Comparison of ENCODE assay signal across 16 cellular contexts in genomic region chr1:27358038-27358927, GRCh38. TPM values are rescaled to one million over a fixed set of nuclear protein-coding genes. Genes with fewer than 3 reads are reported as not detected.
DNase-seq lines count a peak whose midpoint lies in the region; ATAC-seq and TF ChIP-seq lines count a peak whose summit lies in the region.
"Had no signal": no experiment of that assay in that cellular context is flagged by ENCODE, and none has a peak within 500 bp of the region (broad histone marks: within the 10 kb centered on the region; RNA-seq: fewer than 3 reads in every experiment).

No MANE protein-coding gene starts in this region.

- H2BK120ac ChIP-seq in IMR-90 (ENCODE audit: low read depth, low read length) = no peak overlapping the region

- H2AK9ac ChIP-seq in IMR-90 (replicated peaks; ENCODE audit: low read depth, low read length, poor library complexity) = peak overlapping the region; percentile 55

- H2AK5ac ChIP-seq in IMR-90 (ENCODE audit: low read depth, low read length) = no peak overlapping the region

- H3K27me3 ChIP-seq in IMR-90 (ENCODE audit: control insufficient read depth, insufficient read depth, low read length) = no peaks in the 10 kb centered on the region
- H3K27me3 ChIP-seq: BE2C, upper lobe of right lung had no signal

- H3K9ac ChIP-seq in IMR-90 (ENCODE audit: low read depth, low read length) = no peak overlapping the region

- H4K20me1 ChIP-seq in IMR-90 (ENCODE audit: insufficient read depth, low read length) = no peaks in the 10 kb centered on the region

- 99% methylated on average over 10 of the region's 21 CpGs; no CpG with 5 or more reads in 1 of the 2 experiments for WGBS in IMR-90 (ENCODE audit: extremely low coverage in 2 of 2, insufficient read length in 1 of 2), 2 experiments

- H3K9me3 Mint-ChIP-seq in activated CD4-positive, alpha-beta T cell treated with anti-CD3 and anti-CD28 coated beads for 36 hours (ENCODE audit: low read depth) = no peaks in the 10 kb centered on the region
- H3K9me3 Mint-ChIP-seq in activated CD4-positive, alpha-beta memory T cell treated with anti-CD3 and anti-CD28 coated beads, Interleukin-2, amount 10 ng/mL, durations not matched to agents 7 days and 5 days = no peaks in the 10 kb centered on the region
- H3K9me3 Mint-ChIP-seq in natural killer cell treated with Interleukin-12 subunit alpha and Interleukin-12 subunit beta and Interleukin-15 and Interleukin-18, amount 100 ng/mL, for 72 hours = no peaks in the 10 kb centered on the region
- H3K9me3 Mint-ChIP-seq: HFFc6 had no signal

- no peaks in the 10 kb centered on the region for H3K79me1 ChIP-seq in IMR-90 (ENCODE audit: low read depth in 1 of 2, low read length in 2 of 2)

- H3K4me3 ChIP-seq in IMR-90 (ENCODE audit: insufficient read depth, low read depth, low read length) = no peak overlapping the region
- H3K4me3 ChIP-seq: upper lobe of right lung had no signal

- no peak overlapping the region for H3K23ac ChIP-seq in IMR-90 (ENCODE audit: low read depth, low read length)

- DNase-seq in activated CD4-positive, alpha-beta T cell treated with anti-CD3 and anti-CD28 coated beads for 36 hours = no peak
- no peak for DNase-seq in activated CD4-positive, alpha-beta T cell treated with anti-CD3 and anti-CD28 coated beads for 48 hours
- no peak for DNase-seq in IMR-90
- DNase-seq in activated CD4-positive, alpha-beta memory T cell treated with anti-CD3 and anti-CD28 coated beads, Interleukin-2, amount 10 ng/mL, durations not matched to agents 7 days and 5 days = no peak
- DNase-seq in natural killer cell treated with Interleukin-12 subunit alpha and Interleukin-12 subunit beta and Interleukin-15 and Interleukin-18, amount 100 ng/mL, for 72 hours (ENCODE audit: low spot score) = no peak
- DNase-seq in Right ventricle myocardium inferior (ENCODE audit: missing footprints) = no peak
- DNase-seq in activated naive CD4-positive, alpha-beta T cell (lab: John Stamatoyannopoulos, UW) = no peak
- DNase-seq: HFFc6; mammary epithelial cell; NCI-H1048; NCI-H2029; NK-92 treated with Interleukin-12 subunit alpha and Interleukin-12 subunit beta, amount 100 ng/mL, for 24 hours had no signal

- no peak overlapping the region for H4K5ac ChIP-seq in IMR-90 (ENCODE audit: low read depth, low read length)

- no peak for ATAC-seq in activated CD4-positive, alpha-beta T cell treated with anti-CD3 and anti-CD28 coated beads for 36 hours
- ATAC-seq in IMR-90 (ENCODE audit: low read depth) = no peak
- ATAC-seq in natural killer cell treated with Interleukin-12 subunit alpha and Interleukin-12 subunit beta and Interleukin-15 and Interleukin-18, amount 100 ng/mL, for 72 hours = no peak
- no peak for ATAC-seq in HG02623 (IDR thresholded peaks at IDR 0.05; ENCODE audit: unreplicated experiment)
- ATAC-seq in Right ventricle myocardium inferior = no peak

- H3K27ac Mint-ChIP-seq in activated CD4-positive, alpha-beta T cell treated with anti-CD3 and anti-CD28 coated beads for 36 hours = no peak overlapping the region
- no peak overlapping the region for H3K27ac Mint-ChIP-seq in activated CD4-positive, alpha-beta memory T cell treated with anti-CD3 and anti-CD28 coated beads, Interleukin-2, amount 10 ng/mL, durations not matched to agents 7 days and 5 days
- peak overlapping the region; percentile 16 to 67 for H3K27ac Mint-ChIP-seq in natural killer cell treated with Interleukin-12 subunit alpha and Interleukin-12 subunit beta and Interleukin-15 and Interleukin-18, amount 100 ng/mL, for 72 hours
- H3K27ac Mint-ChIP-seq: HFFc6 had no signal

- no peak overlapping the region for H3K4ac ChIP-seq in IMR-90 (ENCODE audit: low read depth, low read length)

- TF ChIP-seq POLR2A in IMR-90 (IDR thresholded peaks at IDR 0.05; ENCODE audit: low read depth, low read length) = no peak

- H3K4me1 Mint-ChIP-seq in activated CD4-positive, alpha-beta T cell treated with anti-CD3 and anti-CD28 coated beads for 36 hours = peaks cover 40% of the 10 kb centered on the region
- H3K4me1 Mint-ChIP-seq in activated CD4-positive, alpha-beta memory T cell treated with anti-CD3 and anti-CD28 coated beads, Interleukin-2, amount 10 ng/mL, durations not matched to agents 7 days and 5 days = peaks cover 50% of the 10 kb centered on the region
- H3K4me1 Mint-ChIP-seq in natural killer cell treated with Interleukin-12 subunit alpha and Interleukin-12 subunit beta and Interleukin-15 and Interleukin-18, amount 100 ng/mL, for 72 hours (ENCODE audit: low read depth in 2 of 2) = peaks cover 29 to 30% of the 10 kb centered on the region in 2 donors

- no peak overlapping the region for H3K4me2 ChIP-seq in IMR-90 (ENCODE audit: low read depth, low read length)

- H4K8ac ChIP-seq in IMR-90 (ENCODE audit: low read depth in 2 of 2, low read length in 2 of 2) = no peak overlapping the region

- H3K18ac ChIP-seq in IMR-90 (ENCODE audit: low read depth, low read length) = no peak overlapping the region

- H3K27me3 Mint-ChIP-seq in activated CD4-positive, alpha-beta T cell treated with anti-CD3 and anti-CD28 coated beads for 36 hours = no peaks in the 10 kb centered on the region
- H3K27me3 Mint-ChIP-seq in activated CD4-positive, alpha-beta memory T cell treated with anti-CD3 and anti-CD28 coated beads, Interleukin-2, amount 10 ng/mL, durations not matched to agents 7 days and 5 days = peaks cover 8% of the 10 kb centered on the region
- H3K27me3 Mint-ChIP-seq in natural killer cell treated with Interleukin-12 subunit alpha and Interleukin-12 subunit beta and Interleukin-15 and Interleukin-18, amount 100 ng/mL, for 72 hours = no peaks in the 10 kb centered on the region

- H2AFZ ChIP-seq in IMR-90 (replicated peaks; ENCODE audit: low read length, poor library complexity) = no peak overlapping the region

- H4K91ac ChIP-seq in IMR-90 (ENCODE audit: insufficient read depth, low read depth, low read length) = no peak overlapping the region

- no TSS peak for BruUV-seq in IMR-90 (replicated peaks; lab: Mats Ljungman, UMichigan)

- H3K4me3 Mint-ChIP-seq in activated CD4-positive, alpha-beta T cell treated with anti-CD3 and anti-CD28 coated beads for 36 hours = peak overlapping the region; percentile 64
- H3K4me3 Mint-ChIP-seq in activated CD4-positive, alpha-beta memory T cell treated with anti-CD3 and anti-CD28 coated beads, Interleukin-2, amount 10 ng/mL, durations not matched to agents 7 days and 5 days = peak overlapping the region; percentile 66
- H3K4me3 Mint-ChIP-seq in natural killer cell treated with Interleukin-12 subunit alpha and Interleukin-12 subunit beta and Interleukin-15 and Interleukin-18, amount 100 ng/mL, for 72 hours = peak overlapping the region; percentile 66
- H3K4me3 Mint-ChIP-seq: HFFc6 had no signal

- H3K14ac ChIP-seq in IMR-90 (replicated peaks; ENCODE audit: low read depth, low read length) = no peak overlapping the region

- H2BK20ac ChIP-seq in IMR-90 (ENCODE audit: low read depth, low read length) = no peak overlapping the region

- no peak overlapping the region for H3K56ac ChIP-seq in IMR-90 (ENCODE audit: extremely low read depth, insufficient read depth, low read length)

- H3K36me3 Mint-ChIP-seq in activated CD4-positive, alpha-beta T cell treated with anti-CD3 and anti-CD28 coated beads for 36 hours (ENCODE audit: low read depth) = peaks cover 2% of the 10 kb centered on the region
- H3K36me3 Mint-ChIP-seq in activated CD4-positive, alpha-beta memory T cell treated with anti-CD3 and anti-CD28 coated beads, Interleukin-2, amount 10 ng/mL, durations not matched to agents 7 days and 5 days (ENCODE audit: low read depth) = no peaks in the 10 kb centered on the region
- H3K36me3 Mint-ChIP-seq in natural killer cell treated with Interleukin-12 subunit alpha and Interleukin-12 subunit beta and Interleukin-15 and Interleukin-18, amount 100 ng/mL, for 72 hours = no peaks in the 10 kb centered on the region

- dilution Hi-C loops in IMR-90 (cut with HindIII; ENCODE audit: low sequenced_read_pairs, unreplicated experiment) = no loop called here

- TF ChIP-seq CTCF in IMR-90 (conservative IDR thresholded peaks at IDR 0.05; ENCODE audit: low read depth, low read length) = no peak

- H3K36me3 ChIP-seq in IMR-90 (ENCODE audit: control insufficient read depth, insufficient read depth, low read length) = peaks cover 49% of the 10 kb centered on the region
- H3K36me3 ChIP-seq: BE2C had no signal

- CTCF ChIA-PET in activated CD4-positive, alpha-beta T cell treated with anti-CD3 and anti-CD28 coated beads for 36 hours (lab: Charles Lee) = interaction anchor here (0.6 to 3.8 kb wide), 24 partner anchors 8 to 360 kb away, joined by 3 to 28 read pairs (median 4); partner anchors contain the start of genes CD164L2, MAP3K6 and SYTL1
- CTCF ChIA-PET in IMR-90 (lab: Yijun Ruan, JAX) = interaction anchor here (0.6 to 1.6 kb wide), 5 partner anchors 26 to 755 kb away, joined by 3 to 7 read pairs (median 6); no protein-coding TSS in a partner anchor
- CTCF ChIA-PET in activated CD4-positive, alpha-beta memory T cell treated with anti-CD3 and anti-CD28 coated beads, Interleukin-2, amount 10 ng/mL, durations not matched to agents 7 days and 5 days (lab: Charles Lee) = interaction anchor here (0.7 to 3.1 kb wide), 20 partner anchors 8 to 644 kb away, joined by 3 to 36 read pairs (median 8); partner anchors contain the start of genes MAP3K6, SYTL1 and TMEM222

- H3K9me1 ChIP-seq in IMR-90 (ENCODE audit: insufficient read depth, low read length) = no peaks in the 10 kb centered on the region

- no peaks in the 10 kb centered on the region for H3K9me3 ChIP-seq in IMR-90 (ENCODE audit: control insufficient read depth, insufficient read depth, low read length)
- H3K9me3 ChIP-seq: BE2C, upper lobe of right lung had no signal

- H2BK5ac ChIP-seq in IMR-90 (ENCODE audit: low read depth, low read length, poor library complexity, severe bottlenecking) = no peak overlapping the region

- H2BK15ac ChIP-seq in IMR-90 (ENCODE audit: low read depth, low read length) = no peak overlapping the region

- TF ChIP-seq RAD21 in IMR-90 (IDR thresholded peaks at IDR 0.05; ENCODE audit: low read length) = no peak

- no peaks in the 10 kb centered on the region for H3K4me1 ChIP-seq in IMR-90 (ENCODE audit: control insufficient read depth, insufficient read depth, low read length)
- H3K4me1 ChIP-seq: BE2C, upper lobe of right lung had no signal

- H3K27ac ChIP-seq in IMR-90 (ENCODE audit: insufficient read depth, low read length) = no peak overlapping the region
- H3K27ac ChIP-seq: upper lobe of right lung had no signal

- in situ Hi-C loops in IMR-90 (cut with MboI; ENCODE audit: low sequenced_read_pairs) = no loop called here

- intact Hi-C loops in activated CD4-positive, alpha-beta T cell treated with anti-CD3 and anti-CD28 coated beads for 36 hours (cut with DNase I, micrococcal nuclease) = no loop called here
- intact Hi-C loops in IMR-90 (cut with micrococcal nuclease) (no loop called here), Right ventricle myocardium inferior (cut with DNase I) (loop anchor here (5.0 kb wide), 1 partner anchor 34 kb away; the partner anchor contains the start of gene GPR3)

- POLR2A ChIA-PET in activated CD4-positive, alpha-beta T cell treated with anti-CD3 and anti-CD28 coated beads for 36 hours (lab: Charles Lee) = interaction anchor here (1.0 kb wide), 1 partner anchor 13 kb away, joined by 3 read pairs; no protein-coding TSS in a partner anchor
- POLR2A ChIA-PET in IMR-90 (lab: Charles Lee; ENCODE audit: unreplicated experiment) = no interaction called here
- POLR2A ChIA-PET in activated CD4-positive, alpha-beta memory T cell treated with anti-CD3 and anti-CD28 coated beads, Interleukin-2, amount 10 ng/mL, durations not matched to agents 7 days and 5 days (lab: Charles Lee) = interaction anchor here (1.0 to 9.1 kb wide), 8 partner anchors 7 to 203 kb away, joined by 3 to 93 read pairs (median 6); partner anchors contain the start of genes GPR3, MAP3K6, SLC9A1 and SYTL1

RNA-seq across cellular contexts. Expression of gene MAP3K6, which starts 8.5 kb away (rescaled TPM):
- 1 to 10 TPM; 6.5 to 8.8 TPM for total RNA-seq in activated CD4-positive, alpha-beta T cell treated with anti-CD3 and anti-CD28 coated beads for 36 hours
- total RNA-seq in IMR-90 (2012; rRNA removed) (4.8 and 5.3 TPM in 2 replicates), Right ventricle myocardium inferior (51.3 TPM)
- 15.9 and 17.3 TPM in 2 replicates for polyA plus RNA-seq in IMR-90 (2012; rRNA removed)
- 6.7 and 10.6 TPM in 2 replicates for polyA plus RNA-seq in IMR-90 (2012; cell fraction: cytosol; rRNA removed)
- 53.8 and 151 TPM in 2 replicates for polyA plus RNA-seq in IMR-90 (2012; cell fraction: nucleus; rRNA removed; ENCODE audit: low replicate concordance)
- total RNA-seq in activated CD4-positive, alpha-beta memory T cell treated with anti-CD3 and anti-CD28 coated beads, Interleukin-2, amount 10 ng/mL, durations not matched to agents 7 days and 5 days = 10 to 100 TPM; 10.5 to 11.1 TPM
- total RNA-seq in natural killer cell treated with Interleukin-12 subunit alpha and Interleukin-12 subunit beta and Interleukin-15 and Interleukin-18, amount 100 ng/mL, for 72 hours = 1 to 10 TPM; 8.5 TPM

RNA-seq across cellular contexts. Expression of gene FCN3, which starts 16.3 kb away (rescaled TPM):
- total RNA-seq in activated CD4-positive, alpha-beta T cell treated with anti-CD3 and anti-CD28 coated beads for 36 hours = not detected
- total RNA-seq in IMR-90 (2012; rRNA removed) = not detected in 2 replicates
- polyA plus RNA-seq in IMR-90 (2012; rRNA removed) = not detected in 2 replicates
- not detected in 2 replicates for polyA plus RNA-seq in IMR-90 (2012; cell fraction: cytosol; rRNA removed)
- not detected in 2 replicates for polyA plus RNA-seq in IMR-90 (2012; cell fraction: nucleus; rRNA removed; ENCODE audit: low replicate concordance)
- not detected for total RNA-seq in activated CD4-positive, alpha-beta memory T cell treated with anti-CD3 and anti-CD28 coated beads, Interleukin-2, amount 10 ng/mL, durations not matched to agents 7 days and 5 days
- not detected for total RNA-seq in natural killer cell treated with Interleukin-12 subunit alpha and Interleukin-12 subunit beta and Interleukin-15 and Interleukin-18, amount 100 ng/mL, for 72 hours
- total RNA-seq in Right ventricle myocardium inferior = 20.7 TPM
- total RNA-seq: dermis blood vessel endothelial cell, HFFc6, mammary epithelial cell had no signal
- polyA plus RNA-seq: mammary epithelial cell had no signal

RNA-seq across cellular contexts. Expression of gene SYTL1, which starts 16.5 kb away (rescaled TPM):
- total RNA-seq in activated CD4-positive, alpha-beta T cell treated with anti-CD3 and anti-CD28 coated beads for 36 hours = 10 to 100 TPM; 21.4 to 26.1 TPM
- total RNA-seq in IMR-90 (2012; rRNA removed) (0.18 and 0.28 TPM in 2 replicates), Right ventricle myocardium inferior (0.78 TPM)
- 1.0 and 1.3 TPM in 2 replicates for polyA plus RNA-seq in IMR-90 (2012; rRNA removed)
- polyA plus RNA-seq in IMR-90 (2012; cell fraction: cytosol; rRNA removed) = 0.24 and 1.0 TPM in 2 replicates
- 9.3 and 16.4 TPM in 2 replicates for polyA plus RNA-seq in IMR-90 (2012; cell fraction: nucleus; rRNA removed; ENCODE audit: low replicate concordance)
- total RNA-seq in activated CD4-positive, alpha-beta memory T cell treated with anti-CD3 and anti-CD28 coated beads, Interleukin-2, amount 10 ng/mL, durations not matched to agents 7 days and 5 days = 100 to 1,000 TPM; 124 to 136 TPM
- total RNA-seq in natural killer cell treated with Interleukin-12 subunit alpha and Interleukin-12 subunit beta and Interleukin-15 and Interleukin-18, amount 100 ng/mL, for 72 hours = 10 to 100 TPM; 24.2 to 39.5 TPM
- total RNA-seq: dermis blood vessel endothelial cell had no signal

RNA-seq across cellular contexts. Expression of gene CD164L2, which starts 24.9 kb away (rescaled TPM):
- total RNA-seq in activated CD4-positive, alpha-beta T cell treated with anti-CD3 and anti-CD28 coated beads for 36 hours = not detected
- not detected in 2 replicates for total RNA-seq in IMR-90 (2012; rRNA removed)
- polyA plus RNA-seq in IMR-90 (2012; rRNA removed) = not detected in 2 replicates
- polyA plus RNA-seq in IMR-90 (2012; cell fraction: cytosol; rRNA removed) = not detected in 2 replicates
- polyA plus RNA-seq in IMR-90 (2012; cell fraction: nucleus; rRNA removed; ENCODE audit: low replicate concordance) = 0.04 TPM in 1 of 2 replicates, not detected in the other
- not detected for total RNA-seq in activated CD4-positive, alpha-beta memory T cell treated with anti-CD3 and anti-CD28 coated beads, Interleukin-2, amount 10 ng/mL, durations not matched to agents 7 days and 5 days
- not detected for total RNA-seq in natural killer cell treated with Interleukin-12 subunit alpha and Interleukin-12 subunit beta and Interleukin-15 and Interleukin-18, amount 100 ng/mL, for 72 hours
- total RNA-seq in Right ventricle myocardium inferior = not detected
- total RNA-seq: dermis blood vessel endothelial cell, HFFc6 had no signal

RNA-seq across cellular contexts. Expression of gene GPR3, which starts 34.1 kb away (rescaled TPM):
- 1 to 10 TPM; 1.1 to 1.3 TPM for total RNA-seq in activated CD4-positive, alpha-beta T cell treated with anti-CD3 and anti-CD28 coated beads for 36 hours
- 0.72 and 0.83 TPM in 2 replicates for total RNA-seq in IMR-90 (2012; rRNA removed)
- 4.8 and 5.4 TPM in 2 replicates for polyA plus RNA-seq in IMR-90 (2012; rRNA removed)
- polyA plus RNA-seq in IMR-90 (2012; cell fraction: cytosol; rRNA removed) = 3.3 and 6.1 TPM in 2 replicates
- polyA plus RNA-seq in IMR-90 (2012; cell fraction: nucleus; rRNA removed; ENCODE audit: low replicate concordance) = 5.4 and 6.0 TPM in 2 replicates
- total RNA-seq in activated CD4-positive, alpha-beta memory T cell treated with anti-CD3 and anti-CD28 coated beads, Interleukin-2, amount 10 ng/mL, durations not matched to agents 7 days and 5 days = under 1 TPM; 0.58 to 0.65 TPM
- 1 to 10 TPM in 1 of 2 donors, under 1 TPM in 1; 0.64 to 1.1 TPM for total RNA-seq in natural killer cell treated with Interleukin-12 subunit alpha and Interleukin-12 subunit beta and Interleukin-15 and Interleukin-18, amount 100 ng/mL, for 72 hours
- not detected for total RNA-seq in Right ventricle myocardium inferior

Comparison
In these comparisons a context has a peak if more than half of its experiments do, and no peak if none do; other contexts are left out.
1. H3K27ac Mint-ChIP-seq: peak in natural killer cell treated with Interleukin-12 subunit alpha and Interleukin-12 subunit beta and Interleukin-15 and Interleukin-18, amount 100 ng/mL, for 72 hours (2 of 2); none in activated CD4-positive, alpha-beta T cell treated with anti-CD3 and anti-CD28 coated beads for 36 hours (single experiment) and activated CD4-positive, alpha-beta memory T cell treated with anti-CD3 and anti-CD28 coated beads, Interleukin-2, amount 10 ng/mL, durations not matched to agents 7 days and 5 days (single experiment).
2. RNA of gene FCN3, which starts 16.3 kb away (total RNA-seq): 20.7 TPM in Right ventricle myocardium inferior (single experiment); not detected in activated CD4-positive, alpha-beta T cell treated with anti-CD3 and anti-CD28 coated beads for 36 hours, not detected in IMR-90, not detected in activated CD4-positive, alpha-beta memory T cell treated with anti-CD3 and anti-CD28 coated beads, Interleukin-2, amount 10 ng/mL, durations not matched to agents 7 days and 5 days and not detected in natural killer cell treated with Interleukin-12 subunit alpha and Interleukin-12 subunit beta and Interleukin-15 and Interleukin-18, amount 100 ng/mL, for 72 hours; every median in the first group is over 10 times any median in the second.
3. RNA of gene SYTL1, which starts 16.5 kb away (total RNA-seq): 124 to 136 TPM in activated CD4-positive, alpha-beta memory T cell treated with anti-CD3 and anti-CD28 coated beads, Interleukin-2, amount 10 ng/mL, durations not matched to agents 7 days and 5 days, 24.2 to 39.5 TPM in natural killer cell treated with Interleukin-12 subunit alpha and Interleukin-12 subunit beta and Interleukin-15 and Interleukin-18, amount 100 ng/mL, for 72 hours and 21.4 to 26.1 TPM in activated CD4-positive, alpha-beta T cell treated with anti-CD3 and anti-CD28 coated beads for 36 hours; 0.78 TPM in Right ventricle myocardium inferior (single experiment) and 0.18 to 0.28 TPM in IMR-90; every median in the first group is over 10 times any median in the second.
4. Peak in every context shown above with its lines, with median percentiles within 50 percentile points of each other: H3K4me3 Mint-ChIP-seq.